In genomic region chr13:20369886-20370361, GRCh38 we compare ENCODE assay signal across 1 cellular context.
TF ChIP-seq lines count a peak whose summit lies in the region.

No MANE protein-coding gene starts in this region.

TF ChIP-seq in GM12878, 131 proteins besides CTCF, POLR2A, EP300 and RAD21 (continued from another document):
- TF ChIP-seq, protein P1, sequence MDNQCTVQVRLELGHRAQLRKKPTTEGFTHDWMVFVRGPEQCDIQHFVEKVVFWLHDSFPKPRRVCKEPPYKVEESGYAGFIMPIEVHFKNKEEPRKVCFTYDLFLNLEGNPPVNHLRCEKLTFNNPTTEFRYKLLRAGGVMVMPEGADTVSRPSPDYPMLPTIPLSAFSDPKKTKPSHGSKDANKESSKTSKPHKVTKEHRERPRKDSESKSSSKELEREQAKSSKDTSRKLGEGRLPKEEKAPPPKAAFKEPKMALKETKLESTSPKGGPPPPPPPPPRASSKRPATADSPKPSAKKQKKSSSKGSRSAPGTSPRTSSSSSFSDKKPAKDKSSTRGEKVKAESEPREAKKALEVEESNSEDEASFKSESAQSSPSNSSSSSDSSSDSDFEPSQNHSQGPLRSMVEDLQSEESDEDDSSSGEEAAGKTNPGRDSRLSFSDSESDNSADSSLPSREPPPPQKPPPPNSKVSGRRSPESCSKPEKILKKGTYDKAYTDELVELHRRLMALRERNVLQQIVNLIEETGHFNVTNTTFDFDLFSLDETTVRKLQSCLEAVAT (IDR thresholded peaks at IDR 0.05), result 0 out of 2 replicates have a peak, but pooled peaks have one; percentile 17
- TF ChIP-seq HDGF (IDR thresholded peaks at IDR 0.05) (no peak), JUNB (IDR thresholded peaks at IDR 0.05) (peak; percentile 83), ZSCAN29 (IDR thresholded peaks at IDR 0.05) (no peak), DPF2 (IDR thresholded peaks at IDR 0.05) (peak; percentile 78), RUNX3 (IDR thresholded peaks at IDR 0.05; ENCODE audit: low read length) (peak; percentile 97), GABPA (IDR thresholded peaks at IDR 0.05; ENCODE audit: low read depth) (no peak), SMAD5 (IDR thresholded peaks at IDR 0.05; ENCODE audit: low read depth) (no peak), CEBPB (IDR thresholded peaks at IDR 0.05; ENCODE audit: borderline replicate concordance in 1 of 2, low read depth in 2 of 2, low read length in 2 of 2) (peak in 1 of 2 experiments; percentile 63; a peak in 1 of 4 replicates), MAX (IDR thresholded peaks at IDR 0.05; ENCODE audit: low read depth, low read length) (no peak), HSF1 (IDR thresholded peaks at IDR 0.05; ENCODE audit: low read depth, low read length) (no peak), SRF (IDR thresholded peaks at IDR 0.05; ENCODE audit: low read depth in 2 of 2, low read length in 2 of 2) (peak in 1 of 2 experiments; percentile 83; a peak in 2 of 4 replicates), RELB (IDR thresholded peaks at IDR 0.05; ENCODE audit: low read depth) (peak; percentile 27; the same call in 1 of the 2 replicates), CREM (IDR thresholded peaks at IDR 0.05; ENCODE audit: low read depth) (peak; percentile 77), TBL1XR1 (IDR thresholded peaks at IDR 0.05; ENCODE audit: low read depth, low read length) (no peak), ZNF687 (IDR thresholded peaks at IDR 0.05) (no peak), NR2C2 (IDR thresholded peaks at IDR 0.05; ENCODE audit: borderline replicate concordance, control insufficient read depth, insufficient read length, low read depth) (no peak), BACH1 (IDR thresholded peaks at IDR 0.05; ENCODE audit: borderline replicate concordance) (no peak), RAD51 (IDR thresholded peaks at IDR 0.05) (no peak), FOXM1 (IDR thresholded peaks at IDR 0.05; ENCODE audit: low read depth, low read length) (peak; percentile 95), FOS (IDR thresholded peaks at IDR 0.05; ENCODE audit: borderline replicate concordance, extremely low read depth, insufficient read length) (no peak), POLR2AphosphoS5 (IDR thresholded peaks at IDR 0.05; ENCODE audit: low read length) (no peak), ZNF622 (IDR thresholded peaks at IDR 0.05) (no peak), PAX5 (IDR thresholded peaks at IDR 0.05; ENCODE audit: borderline replicate concordance, low read depth, low read length) (peak; percentile 89), USF2 (IDR thresholded peaks at IDR 0.05; ENCODE audit: borderline replicate concordance, low read depth, low read length) (no peak), CEBPZ (IDR thresholded peaks at IDR 0.05; ENCODE audit: low read depth, low read length) (no peak), SP1 (IDR thresholded peaks at IDR 0.05; ENCODE audit: low read depth, low read length) (no peak), RFX5 (IDR thresholded peaks at IDR 0.05; ENCODE audit: low read depth, low read length) (no peak), TCF3 (IDR thresholded peaks at IDR 0.05; ENCODE audit: borderline replicate concordance, insufficient read depth, low read depth, low read length) (no peak), BHLHE40 (IDR thresholded peaks at IDR 0.05; ENCODE audit: borderline replicate concordance in 1 of 2, low read depth in 2 of 2, low read length in 1 of 2) (peak; percentile 25 to 63; a peak in 2 of 4 replicates), IRF5 (IDR thresholded peaks at IDR 0.05; ENCODE audit: borderline replicate concordance) (no peak)
- TF ChIP-seq, protein P2, sequence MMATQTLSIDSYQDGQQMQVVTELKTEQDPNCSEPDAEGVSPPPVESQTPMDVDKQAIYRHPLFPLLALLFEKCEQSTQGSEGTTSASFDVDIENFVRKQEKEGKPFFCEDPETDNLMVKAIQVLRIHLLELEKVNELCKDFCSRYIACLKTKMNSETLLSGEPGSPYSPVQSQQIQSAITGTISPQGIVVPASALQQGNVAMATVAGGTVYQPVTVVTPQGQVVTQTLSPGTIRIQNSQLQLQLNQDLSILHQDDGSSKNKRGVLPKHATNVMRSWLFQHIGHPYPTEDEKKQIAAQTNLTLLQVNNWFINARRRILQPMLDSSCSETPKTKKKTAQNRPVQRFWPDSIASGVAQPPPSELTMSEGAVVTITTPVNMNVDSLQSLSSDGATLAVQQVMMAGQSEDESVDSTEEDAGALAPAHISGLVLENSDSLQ (IDR thresholded peaks at IDR 0.05), result peak; percentile 90
- TF ChIP-seq, protein P3, sequence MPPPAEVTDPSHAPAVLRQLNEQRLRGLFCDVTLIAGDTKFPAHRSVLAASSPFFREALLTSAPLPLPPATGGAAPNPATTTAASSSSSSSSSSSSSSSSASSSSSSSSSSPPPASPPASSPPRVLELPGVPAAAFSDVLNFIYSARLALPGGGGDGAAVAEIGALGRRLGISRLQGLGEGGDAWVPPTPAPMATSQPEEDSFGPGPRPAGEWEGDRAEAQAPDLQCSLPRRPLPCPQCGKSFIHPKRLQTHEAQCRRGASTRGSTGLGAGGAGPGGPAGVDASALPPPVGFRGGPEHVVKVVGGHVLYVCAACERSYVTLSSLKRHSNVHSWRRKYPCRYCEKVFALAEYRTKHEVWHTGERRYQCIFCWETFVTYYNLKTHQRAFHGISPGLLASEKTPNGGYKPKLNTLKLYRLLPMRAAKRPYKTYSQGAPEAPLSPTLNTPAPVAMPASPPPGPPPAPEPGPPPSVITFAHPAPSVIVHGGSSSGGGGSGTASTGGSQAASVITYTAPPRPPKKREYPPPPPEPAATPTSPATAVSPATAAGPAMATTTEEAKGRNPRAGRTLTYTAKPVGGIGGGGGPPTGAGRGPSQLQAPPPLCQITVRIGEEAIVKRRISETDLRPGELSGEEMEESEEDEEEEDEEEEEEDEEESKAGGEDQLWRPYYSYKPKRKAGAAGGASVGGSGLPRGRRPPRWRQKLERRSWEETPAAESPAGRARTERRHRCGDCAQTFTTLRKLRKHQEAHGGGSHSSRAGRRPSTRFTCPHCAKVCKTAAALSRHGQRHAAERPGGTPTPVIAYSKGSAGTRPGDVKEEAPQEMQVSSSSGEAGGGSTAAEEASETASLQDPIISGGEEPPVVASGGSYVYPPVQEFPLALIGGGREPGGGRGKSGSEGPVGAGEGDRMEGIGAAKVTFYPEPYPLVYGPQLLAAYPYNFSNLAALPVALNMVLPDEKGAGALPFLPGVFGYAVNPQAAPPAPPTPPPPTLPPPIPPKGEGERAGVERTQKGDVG (CRISPR knock-in tag; IDR thresholded peaks at IDR 0.05), result no peak
- TF ChIP-seq, protein P4, sequence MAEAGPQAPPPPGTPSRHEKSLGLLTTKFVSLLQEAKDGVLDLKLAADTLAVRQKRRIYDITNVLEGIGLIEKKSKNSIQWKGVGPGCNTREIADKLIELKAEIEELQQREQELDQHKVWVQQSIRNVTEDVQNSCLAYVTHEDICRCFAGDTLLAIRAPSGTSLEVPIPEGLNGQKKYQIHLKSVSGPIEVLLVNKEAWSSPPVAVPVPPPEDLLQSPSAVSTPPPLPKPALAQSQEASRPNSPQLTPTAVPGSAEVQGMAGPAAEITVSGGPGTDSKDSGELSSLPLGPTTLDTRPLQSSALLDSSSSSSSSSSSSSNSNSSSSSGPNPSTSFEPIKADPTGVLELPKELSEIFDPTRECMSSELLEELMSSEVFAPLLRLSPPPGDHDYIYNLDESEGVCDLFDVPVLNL (IDR thresholded peaks at IDR 0.05; ENCODE audit: low read depth, low read length), result no peak
